In genomic region chr15:77840962-77841361, GRCh38 we compare ENCODE assay signal across 14 cellular contexts.
DNase-seq lines count a peak whose midpoint lies in the region; ATAC-seq and TF ChIP-seq lines count a peak whose summit lies in the region.
"Had no signal": no experiment of that assay in that cellular context is flagged by ENCODE, and none has a peak within 500 bp of the region (broad histone marks: within the 10 kb centered on the region; RNA-seq: fewer than 3 reads in every experiment).

No MANE protein-coding gene starts in this region.

- DNase-seq in AG09309 (ENCODE audit: low read depth): peak; percentile 54
- peak; percentile 12 for DNase-seq in LHCN-M2 (ENCODE audit: low read depth)
- peak; percentile 24 for DNase-seq in brain microvascular endothelial cell
- peak; percentile 70 for DNase-seq in kidney tubule cell (ENCODE audit: low spot score)
- DNase-seq in NCI-H510A (lab: John Stamatoyannopoulos, UW): no peak
- no peak for DNase-seq in activated T-cell treated with anti-CD3 and anti-CD28 coated beads, Interleukin-2, amount 50 U/mL, for 1 hour
- no peak for DNase-seq in activated naive CD8-positive, alpha-beta T cell treated with anti-CD3 and anti-CD28 coated beads for 36 hours
- DNase-seq: activated CD4-positive, alpha-beta memory T cell treated with anti-CD3 and anti-CD28 coated beads, Interleukin-2, amount 10 ng/mL, durations not matched to agents 7 days and 5 days; GF-D8; NCI-H146; stimulated activated CD4-positive, alpha-beta T cell treated with anti-CD3 and anti-CD28 coated beads, Interleukin-12 subunit alpha, Interleukin-12 subunit beta, amount 100 ng/mL, for 4 hours had no signal

- no peaks in the 10 kb centered on the region for H3K4me1 Mint-ChIP-seq in activated naive CD8-positive, alpha-beta T cell treated with anti-CD3 and anti-CD28 coated beads for 36 hours
- H3K4me1 Mint-ChIP-seq: activated CD4-positive, alpha-beta memory T cell treated with anti-CD3 and anti-CD28 coated beads, Interleukin-2, amount 10 ng/mL, durations not matched to agents 7 days and 5 days had no signal

- no peak overlapping the region for H3K27ac ChIP-seq in brain microvascular endothelial cell
- H3K27ac ChIP-seq: BLaER1 treated with 17β-estradiol and CSF1 and Interleukin-3, amounts not matched to agents 10 nM and 100 nM had no signal

- H3K9me3 Mint-ChIP-seq in activated naive CD8-positive, alpha-beta T cell treated with anti-CD3 and anti-CD28 coated beads for 36 hours: peaks cover 8% of the 10 kb centered on the region
- H3K9me3 Mint-ChIP-seq: activated CD4-positive, alpha-beta memory T cell treated with anti-CD3 and anti-CD28 coated beads, Interleukin-2, amount 10 ng/mL, durations not matched to agents 7 days and 5 days; T-helper 1 cell treated with Interleukin-12 subunit alpha and Interleukin-12 subunit beta and Interleukin-4 antibody, amounts not matched to agents 30 μg/mL and 1 μg/mL, for 36 hours had no signal

- in situ Hi-C loops in brain microvascular endothelial cell (cut with HindIII; ENCODE audit: low pct_ligation_motif_present, low sequenced_read_pairs): no loop called here

- no peaks in the 10 kb centered on the region for H3K36me3 ChIP-seq in brain microvascular endothelial cell (replicated peaks)
- H3K36me3 ChIP-seq: BLaER1 treated with 17β-estradiol and CSF1 and Interleukin-3, amounts not matched to agents 10 nM and 100 nM had no signal

- H3K27ac Mint-ChIP-seq in activated naive CD8-positive, alpha-beta T cell treated with anti-CD3 and anti-CD28 coated beads for 36 hours: no peak overlapping the region
- H3K27ac Mint-ChIP-seq: activated CD4-positive, alpha-beta memory T cell treated with anti-CD3 and anti-CD28 coated beads, Interleukin-2, amount 10 ng/mL, durations not matched to agents 7 days and 5 days; T-helper 1 cell treated with Interleukin-12 subunit alpha and Interleukin-12 subunit beta and Interleukin-4 antibody, amounts not matched to agents 30 μg/mL and 1 μg/mL, for 36 hours had no signal

- H3K4me3 Mint-ChIP-seq in activated naive CD8-positive, alpha-beta T cell treated with anti-CD3 and anti-CD28 coated beads for 36 hours: no peak overlapping the region
- H3K4me3 Mint-ChIP-seq: activated CD4-positive, alpha-beta memory T cell treated with anti-CD3 and anti-CD28 coated beads, Interleukin-2, amount 10 ng/mL, durations not matched to agents 7 days and 5 days; T-helper 1 cell treated with Interleukin-12 subunit alpha and Interleukin-12 subunit beta and Interleukin-4 antibody, amounts not matched to agents 30 μg/mL and 1 μg/mL, for 36 hours had no signal

- H3K27me3 ChIP-seq in brain microvascular endothelial cell (replicated peaks): peaks cover 12% of the 10 kb centered on the region
- H3K27me3 ChIP-seq: BLaER1 treated with 17β-estradiol and CSF1 and Interleukin-3, amounts not matched to agents 10 nM and 100 nM had no signal

- H3K4me3 ChIP-seq in AG09309 (ENCODE audit: control insufficient read depth, low read depth, low read length) (no peak overlapping the region), brain microvascular endothelial cell (ENCODE audit: low read depth, low read length) (no peak overlapping the region)
- H3K4me3 ChIP-seq: BLaER1 treated with 17β-estradiol and CSF1 and Interleukin-3, amounts not matched to agents 10 nM and 100 nM had no signal

- ATAC-seq in GM19452 (IDR thresholded peaks at IDR 0.05; ENCODE audit: unreplicated experiment): no peak

- peaks cover 3% of the 10 kb centered on the region for H3K27me3 Mint-ChIP-seq in activated naive CD8-positive, alpha-beta T cell treated with anti-CD3 and anti-CD28 coated beads for 36 hours

- TF ChIP-seq CTCF in AG09309 (IDR thresholded peaks at IDR 0.05; ENCODE audit: control insufficient read depth, insufficient read depth, low read depth, low read length, missing control alignments) (no peak), brain microvascular endothelial cell (IDR thresholded peaks at IDR 0.05; ENCODE audit: low read depth, low read length, missing control alignments) (no peak)

- no peaks in the 10 kb centered on the region for H3K36me3 Mint-ChIP-seq in activated naive CD8-positive, alpha-beta T cell treated with anti-CD3 and anti-CD28 coated beads for 36 hours

Comparison
In these comparisons a context has a peak if more than half of its experiments do, and no peak if none do; other contexts are left out.
1. DNase-seq: peak in AG09309 (single experiment), LHCN-M2 (single experiment), brain microvascular endothelial cell (single experiment) and kidney tubule cell (single experiment); none in NCI-H510A (single experiment), activated T-cell treated with anti-CD3 and anti-CD28 coated beads, Interleukin-2, amount 50 U/mL, for 1 hour (single experiment) and activated naive CD8-positive, alpha-beta T cell treated with anti-CD3 and anti-CD28 coated beads for 36 hours (single experiment).